15 cellular contexts compared by ENCODE assay signal in genomic region chr1:23283660-23284602, GRCh38.
DNase-seq lines count a peak whose midpoint lies in the region; ATAC-seq and TF ChIP-seq lines count a peak whose summit lies in the region.
"Had no signal": no experiment of that assay in that cellular context is flagged by ENCODE, and none has a peak within 500 bp of the region (broad histone marks: within the 10 kb centered on the region; RNA-seq: fewer than 3 reads in every experiment).

No MANE protein-coding gene starts in this region.

- peak overlapping the region; percentile 65 for H3K4me2 ChIP-seq in PC-9

- 0 out of 2 replicates have a peak, but pooled peaks cover 3% of the 10 kb centered on the region for H3K79me2 ChIP-seq in PC-9 (ENCODE audit: low read depth)

- intact Hi-C loops in PC-9 (cut with micrococcal nuclease; ENCODE audit: unreplicated experiment) (no loop called here), mucosa of descending colon (cut with DNase I, micrococcal nuclease) (no loop called here)

- no peaks in the 10 kb centered on the region for H3K27me3 ChIP-seq in PC-9 (ENCODE audit: insufficient read depth, low read depth)
- H3K27me3 ChIP-seq: spleen, uterus had no signal

- H3K36me3 ChIP-seq in PC-9 (ENCODE audit: low read depth) (0 out of 2 replicates have a peak, but pooled peaks cover 6% of the 10 kb centered on the region), mucosa of descending colon (ENCODE audit: low read depth) (no peaks in the 10 kb centered on the region)
- H3K36me3 ChIP-seq: uterus had no signal

- CTCF ChIA-PET in PC-9 (lab: Charles Lee), result no interaction called here

- ATAC-seq in mucosa of descending colon, result peak; percentile 62
- ATAC-seq in HG02840 (IDR thresholded peaks at IDR 0.05; ENCODE audit: low FRiP score, unreplicated experiment), result no peak

- DNase-seq in Daoy (ENCODE audit: low read depth), result peak; percentile 12
- no peak for DNase-seq in PC-9
- peak; percentile 39 for DNase-seq in epithelial cell of esophagus (ENCODE audit: low read depth)
- no peak for DNase-seq in mucosa of descending colon
- DNase-seq in KG1 (lab: John Stamatoyannopoulos, UW), result no peak
- no peak for DNase-seq in stimulated activated CD4-positive, alpha-beta T cell treated with anti-CD3 and anti-CD28 coated beads, Interleukin-4, amount 100 ng/mL, for 4 hours
- DNase-seq in HuH-7 (ENCODE audit: low spot score), result no peak
- DNase-seq: activated gamma-delta T cell; NCI-H1105; NCI-H774; spleen; stimulated activated CD8-positive, alpha-beta memory T cell treated with anti-CD3 and anti-CD28 coated beads, Interleukin-4, amount 100 ng/mL, for 48 hours; uterus had no signal

- TF ChIP-seq CTCF in PC-9 (conservative IDR thresholded peaks at IDR 0.05) (no peak), epithelial cell of esophagus (IDR thresholded peaks at IDR 0.05; ENCODE audit: insufficient read depth, low read depth, low read length, missing control alignments) (no peak), mucosa of descending colon (IDR thresholded peaks at IDR 0.05) (no peak)

- POLR2A ChIA-PET in PC-9 (lab: Charles Lee; ENCODE audit: unreplicated experiment), result interaction anchor here (0.6 to 1.2 kb wide), 3 partner anchors 95 to 612 kb away, joined by 3 to 9 read pairs (median 6); partner anchors contain the start of gene KDM1A

- peaks cover 28% of the 10 kb centered on the region for H3F3A ChIP-seq in PC-9 (ENCODE audit: insufficient read depth, low read depth)

- H4K20me1 ChIP-seq in PC-9 (ENCODE audit: insufficient read depth), result no peaks in the 10 kb centered on the region

- H3K27ac ChIP-seq in PC-9, result peak overlapping the region; percentile 68

- H3K4me1 ChIP-seq in PC-9 (replicated peaks; ENCODE audit: insufficient read depth) (peaks cover 32% of the 10 kb centered on the region), mucosa of descending colon (ENCODE audit: low read depth) (peaks cover 5% of the 10 kb centered on the region)
- H3K4me1 ChIP-seq: uterus had no signal

- H3K4me3 ChIP-seq in PC-9 (no peak overlapping the region), epithelial cell of esophagus (ENCODE audit: low read length) (no peak overlapping the region), mucosa of descending colon (no peak overlapping the region)
- H3K4me3 ChIP-seq: SK-N-MC, spleen, uterus had no signal

- no peaks in the 10 kb centered on the region for H3K9me2 ChIP-seq in PC-9 (ENCODE audit: insufficient read depth)

- no peak overlapping the region for H2AFZ ChIP-seq in PC-9

- no peaks in the 10 kb centered on the region for H3K9me3 ChIP-seq in PC-9 (ENCODE audit: insufficient read depth, low read depth)
- H3K9me3 ChIP-seq in mucosa of descending colon, result no peaks in the 10 kb centered on the region
- H3K9me3 ChIP-seq: spleen, uterus had no signal

- no TSS peak for BruUV-seq in PC-9 (replicated peaks; lab: Mats Ljungman, UMichigan)

Comparison
In these comparisons a context has a peak if more than half of its experiments do, and no peak if none do; other contexts are left out.
1. DNase-seq: peak in Daoy (single experiment) and epithelial cell of esophagus (single experiment); none in PC-9 (0 of 2), mucosa of descending colon (0 of 3), KG1 (single experiment), stimulated activated CD4-positive, alpha-beta T cell treated with anti-CD3 and anti-CD28 coated beads, Interleukin-4, amount 100 ng/mL, for 4 hours (0 of 2) and HuH-7 (single experiment).